1 cellular context compared by ENCODE assay signal in the genomic region with DNA sequence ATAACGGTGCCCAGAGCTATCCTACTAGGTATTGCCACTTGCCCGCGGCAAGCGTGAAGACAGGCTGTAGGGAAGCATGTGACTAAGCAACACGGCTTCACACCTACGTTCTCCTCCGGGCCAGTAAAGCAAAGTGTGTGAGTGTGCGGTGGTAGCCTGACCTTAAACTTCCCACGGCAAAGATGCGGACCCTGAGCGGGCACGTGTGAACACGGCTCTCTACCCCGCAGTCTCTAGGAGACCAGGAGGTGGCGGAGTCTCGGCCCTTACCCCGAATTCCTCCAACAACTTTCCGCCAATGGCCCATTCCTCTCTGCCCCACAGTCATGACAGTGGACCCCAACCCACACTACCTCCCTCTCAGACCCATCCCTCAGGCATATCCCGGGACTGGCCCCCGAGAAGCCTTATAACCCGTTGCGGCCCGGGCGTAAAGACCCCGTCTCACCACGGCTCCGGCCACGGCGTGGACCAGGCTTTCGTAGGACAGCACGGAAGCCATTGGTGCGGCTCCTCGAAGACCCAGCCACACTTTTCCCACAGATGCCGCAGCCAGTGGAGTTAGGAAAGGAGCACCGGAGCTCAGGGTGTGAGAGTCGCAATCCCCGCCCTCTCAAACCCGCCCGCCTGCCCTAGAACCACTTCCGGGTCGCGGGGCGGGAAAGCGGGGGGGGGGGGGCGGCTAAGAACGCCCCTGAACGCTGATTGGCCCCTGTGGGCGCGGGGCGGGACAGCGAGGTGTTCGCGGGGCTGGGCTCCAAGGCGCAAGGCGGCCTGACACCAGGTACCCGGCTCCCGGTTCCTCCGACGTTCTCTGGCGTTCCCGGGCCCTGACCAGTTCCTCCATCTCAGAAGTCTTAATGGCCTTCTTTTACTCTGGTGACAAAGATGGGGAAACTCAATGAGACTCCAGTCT.
TF ChIP-seq lines count a peak whose summit lies in the region.

A gene with protein sequence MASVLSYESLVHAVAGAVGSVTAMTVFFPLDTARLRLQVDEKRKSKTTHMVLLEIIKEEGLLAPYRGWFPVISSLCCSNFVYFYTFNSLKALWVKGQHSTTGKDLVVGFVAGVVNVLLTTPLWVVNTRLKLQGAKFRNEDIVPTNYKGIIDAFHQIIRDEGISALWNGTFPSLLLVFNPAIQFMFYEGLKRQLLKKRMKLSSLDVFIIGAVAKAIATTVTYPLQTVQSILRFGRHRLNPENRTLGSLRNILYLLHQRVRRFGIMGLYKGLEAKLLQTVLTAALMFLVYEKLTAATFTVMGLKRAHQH (minus strand): TSS at position 600 of the 916 bp plus-strand sequence. CDS start 98 bp downstream, at position 502.

TF ChIP-seq in HCT116, 20 proteins besides CTCF, POLR2A, EP300 and RAD21 (continued from another document):
- TF ChIP-seq EZH2 (IDR thresholded peaks at IDR 0.05) (no peak), ZNF274 (IDR thresholded peaks at IDR 0.05; ENCODE audit: low read depth, low read length) (no peak), CBX3 (IDR thresholded peaks at IDR 0.05; ENCODE audit: low read depth) (no peak), ZFX (IDR thresholded peaks at IDR 0.05) (peak; percentile 41; the same call in 1 of the 2 replicates), TCF7L2 (IDR thresholded peaks at IDR 0.05; ENCODE audit: borderline replicate concordance, extremely low read depth, insufficient read depth, insufficient read length) (no peak), SRF (IDR thresholded peaks at IDR 0.05; ENCODE audit: low read depth) (no peak)
- TF ChIP-seq, protein P1, sequence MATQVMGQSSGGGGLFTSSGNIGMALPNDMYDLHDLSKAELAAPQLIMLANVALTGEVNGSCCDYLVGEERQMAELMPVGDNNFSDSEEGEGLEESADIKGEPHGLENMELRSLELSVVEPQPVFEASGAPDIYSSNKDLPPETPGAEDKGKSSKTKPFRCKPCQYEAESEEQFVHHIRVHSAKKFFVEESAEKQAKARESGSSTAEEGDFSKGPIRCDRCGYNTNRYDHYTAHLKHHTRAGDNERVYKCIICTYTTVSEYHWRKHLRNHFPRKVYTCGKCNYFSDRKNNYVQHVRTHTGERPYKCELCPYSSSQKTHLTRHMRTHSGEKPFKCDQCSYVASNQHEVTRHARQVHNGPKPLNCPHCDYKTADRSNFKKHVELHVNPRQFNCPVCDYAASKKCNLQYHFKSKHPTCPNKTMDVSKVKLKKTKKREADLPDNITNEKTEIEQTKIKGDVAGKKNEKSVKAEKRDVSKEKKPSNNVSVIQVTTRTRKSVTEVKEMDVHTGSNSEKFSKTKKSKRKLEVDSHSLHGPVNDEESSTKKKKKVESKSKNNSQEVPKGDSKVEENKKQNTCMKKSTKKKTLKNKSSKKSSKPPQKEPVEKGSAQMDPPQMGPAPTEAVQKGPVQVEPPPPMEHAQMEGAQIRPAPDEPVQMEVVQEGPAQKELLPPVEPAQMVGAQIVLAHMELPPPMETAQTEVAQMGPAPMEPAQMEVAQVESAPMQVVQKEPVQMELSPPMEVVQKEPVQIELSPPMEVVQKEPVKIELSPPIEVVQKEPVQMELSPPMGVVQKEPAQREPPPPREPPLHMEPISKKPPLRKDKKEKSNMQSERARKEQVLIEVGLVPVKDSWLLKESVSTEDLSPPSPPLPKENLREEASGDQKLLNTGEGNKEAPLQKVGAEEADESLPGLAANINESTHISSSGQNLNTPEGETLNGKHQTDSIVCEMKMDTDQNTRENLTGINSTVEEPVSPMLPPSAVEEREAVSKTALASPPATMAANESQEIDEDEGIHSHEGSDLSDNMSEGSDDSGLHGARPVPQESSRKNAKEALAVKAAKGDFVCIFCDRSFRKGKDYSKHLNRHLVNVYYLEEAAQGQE (IDR thresholded peaks at IDR 0.05; ENCODE audit: low read depth), result no peak
